Comparison of ENCODE assay signal across 1 cellular context in the genomic region with DNA sequence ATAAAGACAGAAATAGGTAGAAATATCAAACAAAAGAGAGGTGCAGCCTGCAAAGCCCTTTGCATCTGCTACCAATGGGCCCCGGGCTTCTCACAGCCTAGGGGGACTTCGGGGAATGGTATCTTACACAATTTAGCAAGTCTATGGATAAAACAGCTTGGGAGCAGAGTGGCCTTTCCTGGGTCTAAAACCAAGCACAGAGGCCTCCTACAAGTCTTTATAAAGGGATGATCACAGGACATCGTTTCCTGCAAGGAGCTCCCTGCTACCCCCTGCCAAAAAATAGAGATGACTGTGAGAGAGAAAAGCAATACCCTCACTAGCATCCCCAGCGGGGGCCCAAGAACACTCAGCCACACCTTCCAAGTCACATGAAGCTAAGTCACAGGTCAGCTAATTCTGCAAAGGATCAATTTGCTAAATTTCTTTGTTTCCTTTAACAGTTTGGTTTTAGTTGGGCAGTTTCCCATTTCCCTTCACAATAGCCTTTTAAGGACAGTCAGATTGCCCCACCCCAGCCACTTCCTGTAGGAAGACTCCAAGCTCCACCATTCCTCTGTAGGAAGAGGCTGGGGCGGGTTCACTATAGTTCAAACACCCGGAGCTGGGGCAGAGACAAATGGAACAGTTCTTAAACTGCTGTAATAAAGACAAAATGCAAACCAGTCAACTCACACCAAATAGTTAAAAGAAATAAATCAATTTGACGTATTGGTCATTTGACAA.
TF ChIP-seq lines count a peak whose summit lies in the region.

No MANE protein-coding gene starts in this region.

TF ChIP-seq in GM23338, 12 proteins besides CTCF, POLR2A, EP300 and RAD21 (continued from another document):
- TF ChIP-seq, protein P1, sequence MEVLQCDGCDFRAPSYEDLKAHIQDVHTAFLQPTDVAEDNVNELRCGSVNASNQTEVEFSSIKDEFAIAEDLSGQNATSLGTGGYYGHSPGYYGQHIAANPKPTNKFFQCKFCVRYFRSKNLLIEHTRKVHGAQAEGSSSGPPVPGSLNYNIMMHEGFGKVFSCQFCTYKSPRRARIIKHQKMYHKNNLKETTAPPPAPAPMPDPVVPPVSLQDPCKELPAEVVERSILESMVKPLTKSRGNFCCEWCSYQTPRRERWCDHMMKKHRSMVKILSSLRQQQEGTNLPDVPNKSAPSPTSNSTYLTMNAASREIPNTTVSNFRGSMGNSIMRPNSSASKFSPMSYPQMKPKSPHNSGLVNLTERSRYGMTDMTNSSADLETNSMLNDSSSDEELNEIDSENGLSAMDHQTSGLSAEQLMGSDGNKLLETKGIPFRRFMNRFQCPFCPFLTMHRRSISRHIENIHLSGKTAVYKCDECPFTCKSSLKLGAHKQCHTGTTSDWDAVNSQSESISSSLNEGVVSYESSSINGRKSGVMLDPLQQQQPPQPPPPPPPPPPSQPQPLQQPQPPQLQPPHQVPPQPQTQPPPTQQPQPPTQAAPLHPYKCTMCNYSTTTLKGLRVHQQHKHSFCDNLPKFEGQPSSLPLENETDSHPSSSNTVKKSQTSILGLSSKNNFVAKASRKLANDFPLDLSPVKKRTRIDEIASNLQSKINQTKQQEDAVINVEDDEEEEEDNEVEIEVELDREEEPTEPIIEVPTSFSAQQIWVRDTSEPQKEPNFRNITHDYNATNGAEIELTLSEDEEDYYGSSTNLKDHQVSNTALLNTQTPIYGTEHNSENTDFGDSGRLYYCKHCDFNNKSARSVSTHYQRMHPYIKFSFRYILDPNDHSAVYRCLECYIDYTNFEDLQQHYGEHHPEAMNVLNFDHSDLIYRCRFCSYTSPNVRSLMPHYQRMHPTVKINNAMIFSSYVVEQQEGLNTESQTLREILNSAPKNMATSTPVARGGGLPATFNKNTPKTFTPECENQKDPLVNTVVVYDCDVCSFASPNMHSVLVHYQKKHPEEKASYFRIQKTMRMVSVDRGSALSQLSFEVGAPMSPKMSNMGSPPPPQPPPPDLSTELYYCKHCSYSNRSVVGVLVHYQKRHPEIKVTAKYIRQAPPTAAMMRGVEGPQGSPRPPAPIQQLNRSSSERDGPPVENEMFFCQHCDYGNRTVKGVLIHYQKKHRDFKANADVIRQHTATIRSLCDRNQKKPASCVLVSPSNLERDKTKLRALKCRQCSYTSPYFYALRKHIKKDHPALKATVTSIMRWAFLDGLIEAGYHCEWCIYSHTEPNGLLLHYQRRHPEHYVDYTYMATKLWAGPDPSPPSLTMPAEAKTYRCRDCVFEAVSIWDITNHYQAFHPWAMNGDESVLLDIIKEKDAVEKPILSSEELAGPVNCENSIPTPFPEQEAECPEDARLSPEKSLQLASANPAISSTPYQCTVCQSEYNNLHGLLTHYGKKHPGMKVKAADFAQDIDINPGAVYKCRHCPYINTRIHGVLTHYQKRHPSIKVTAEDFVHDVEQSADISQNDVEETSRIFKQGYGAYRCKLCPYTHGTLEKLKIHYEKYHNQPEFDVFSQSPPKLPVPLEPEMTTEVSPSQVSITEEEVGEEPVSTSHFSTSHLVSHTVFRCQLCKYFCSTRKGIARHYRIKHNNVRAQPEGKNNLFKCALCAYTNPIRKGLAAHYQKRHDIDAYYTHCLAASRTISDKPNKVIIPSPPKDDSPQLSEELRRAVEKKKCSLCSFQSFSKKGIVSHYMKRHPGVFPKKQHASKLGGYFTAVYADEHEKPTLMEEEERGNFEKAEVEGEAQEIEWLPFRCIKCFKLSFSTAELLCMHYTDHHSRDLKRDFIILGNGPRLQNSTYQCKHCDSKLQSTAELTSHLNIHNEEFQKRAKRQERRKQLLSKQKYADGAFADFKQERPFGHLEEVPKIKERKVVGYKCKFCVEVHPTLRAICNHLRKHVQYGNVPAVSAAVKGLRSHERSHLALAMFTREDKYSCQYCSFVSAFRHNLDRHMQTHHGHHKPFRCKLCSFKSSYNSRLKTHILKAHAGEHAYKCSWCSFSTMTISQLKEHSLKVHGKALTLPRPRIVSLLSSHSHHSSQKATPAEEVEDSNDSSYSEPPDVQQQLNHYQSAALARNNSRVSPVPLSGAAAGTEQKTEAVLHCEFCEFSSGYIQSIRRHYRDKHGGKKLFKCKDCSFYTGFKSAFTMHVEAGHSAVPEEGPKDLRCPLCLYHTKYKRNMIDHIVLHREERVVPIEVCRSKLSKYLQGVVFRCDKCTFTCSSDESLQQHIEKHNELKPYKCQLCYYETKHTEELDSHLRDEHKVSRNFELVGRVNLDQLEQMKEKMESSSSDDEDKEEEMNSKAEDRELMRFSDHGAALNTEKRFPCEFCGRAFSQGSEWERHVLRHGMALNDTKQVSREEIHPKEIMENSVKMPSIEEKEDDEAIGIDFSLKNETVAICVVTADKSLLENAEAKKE (CRISPR knock-in tag; IDR thresholded peaks at IDR 0.05) = no peak
- TF ChIP-seq NANOG (IDR thresholded peaks at IDR 0.05; ENCODE audit: borderline replicate concordance) = no peak
